ENCODE assay signal across 19 cellular contexts in the genomic region with DNA sequence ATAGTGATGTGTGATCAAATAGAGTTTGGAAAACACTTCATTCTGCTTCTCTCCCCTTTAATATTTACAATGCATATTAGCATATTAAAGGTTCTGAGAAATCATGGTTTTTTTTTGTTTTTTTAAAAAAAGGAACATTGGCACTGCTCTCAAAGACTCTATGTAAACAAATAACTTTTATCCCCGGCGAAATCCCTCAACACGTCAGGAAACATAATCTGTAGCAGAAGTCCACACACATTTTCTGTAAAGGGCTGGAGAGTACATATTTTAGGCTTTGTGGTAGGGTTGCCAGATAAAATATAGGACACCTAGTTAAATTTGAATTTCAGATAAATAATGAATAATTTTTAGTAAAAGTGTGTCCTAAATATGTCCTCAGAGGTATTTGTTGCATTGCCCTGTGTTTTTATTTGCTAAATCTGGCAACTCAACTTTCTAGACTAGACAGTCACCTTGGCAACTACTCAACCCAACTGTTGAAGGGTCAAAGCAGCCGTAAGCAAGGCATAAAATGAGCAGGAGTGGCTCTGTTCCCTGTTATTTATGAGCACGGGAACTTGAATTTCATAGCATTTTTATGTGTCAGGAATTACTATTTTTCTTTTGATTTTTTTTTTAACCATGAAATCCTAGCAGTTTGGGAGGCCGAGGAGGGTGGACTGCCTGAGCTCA. TPM values are rescaled to one million over a fixed set of nuclear protein-coding genes. Genes with fewer than 3 reads are reported as not detected.
DNase-seq lines count a peak whose midpoint lies in the region; ATAC-seq and TF ChIP-seq lines count a peak whose summit lies in the region.
"Had no signal": no experiment of that assay in that cellular context is flagged by ENCODE, and none has a peak within 500 bp of the region (broad histone marks: within the 10 kb centered on the region; RNA-seq: fewer than 3 reads in every experiment).

No MANE protein-coding gene starts in this region.

- DNase-seq in amniotic epithelial cell (ENCODE audit: low read depth) (peak; percentile 20), transverse colon (no peak), H4 (ENCODE audit: low spot score) (no peak)
- DNase-seq: activated CD4-positive, alpha-beta T cell treated with anti-CD3 and anti-CD28 coated beads, Interleukin-2, amount 10 ng/mL, durations not matched to agents 7 days and 5 days; hypothalamus; naive thymus-derived CD4-positive, alpha-beta T cell; NCI-H1694 treated with DMSO at 0.1 percent for 48 hours; NCI-H446; NK-92 treated with Interleukin-12 subunit alpha and Interleukin-12 subunit beta, amount 100 ng/mL, for 24 hours; pancreas; stimulated activated naive CD4-positive, alpha-beta T cell treated with Interleukin-2 at 50 U/mL for 16 hours had no signal

- peak overlapping the region; percentile 91 for H3K27ac ChIP-seq in HUES48 (ENCODE audit: low read depth, low read length)
- peak overlapping the region; percentile 23 for H3K27ac ChIP-seq in iPS-20b (ENCODE audit: low read length)
- peak overlapping the region in 3 of 4 donors; percentile 15 to 50 (median 47) for H3K27ac ChIP-seq in transverse colon
- H3K27ac ChIP-seq: pancreas, SJSA1 had no signal

- H3K4me1 ChIP-seq in HUES48 (ENCODE audit: control insufficient read depth, insufficient read depth, low read length) (peaks cover 33% of the 10 kb centered on the region), iPS-20b (ENCODE audit: insufficient read depth, low read length) (peaks cover 19% of the 10 kb centered on the region), transverse colon (peaks cover 0 to 4% (median 0%) of the 10 kb centered on the region in 4 donors)
- H3K4me1 ChIP-seq: pancreas had no signal

- no peak for ATAC-seq in HG02798 (IDR thresholded peaks at IDR 0.05; ENCODE audit: poor library complexity, unreplicated experiment)
- no peak for ATAC-seq in GM21360 (IDR thresholded peaks at IDR 0.05; ENCODE audit: unreplicated experiment)
- ATAC-seq: naive thymus-derived CD4-positive, alpha-beta T cell; Panc1; pancreas had no signal

- in situ Hi-C loops in transverse colon (cut with MboI; ENCODE audit: low pct_ligation_motif_present in 1 of 4, low pct_unique_long_range_greater_than_20kb in 1 of 4, low sequenced_read_pairs in 3 of 4) = no loop called here

- H3K9me3 ChIP-seq in HUES48 (ENCODE audit: control insufficient read depth, insufficient read depth, low read length) (no peaks in the 10 kb centered on the region), iPS-20b (ENCODE audit: insufficient read depth, low read depth, low read length) (no peaks in the 10 kb centered on the region), transverse colon (no peaks in the 10 kb centered on the region)
- H3K9me3 ChIP-seq: pancreas, SJSA1 had no signal

- WGBS in transverse colon (ENCODE audit: low coverage in 1 of 2), 2 donors = 65% methylated on average over 6 of the region's 6 CpGs

- no peaks in the 10 kb centered on the region for H3K36me3 ChIP-seq in HUES48 (ENCODE audit: control insufficient read depth, insufficient read depth, low read length)
- H3K36me3 ChIP-seq in iPS-20b (ENCODE audit: insufficient read depth, low read depth, low read length) = no peaks in the 10 kb centered on the region
- no peaks in the 10 kb centered on the region for H3K36me3 ChIP-seq in transverse colon
- H3K36me3 ChIP-seq: pancreas, SJSA1 had no signal

- intact Hi-C loops in transverse colon (cut with DNase I; ENCODE audit: low total_unique reads) = no loop called here

- no peak overlapping the region for H3K9ac ChIP-seq in HUES48 (ENCODE audit: low read depth, low read length)
- no peak overlapping the region; the same call in 1 of the 2 replicates for H3K9ac ChIP-seq in iPS-20b (ENCODE audit: low read depth, low read length)

- H3K27me3 ChIP-seq in HUES48 (ENCODE audit: control insufficient read depth, insufficient read depth, low read length) (no peaks in the 10 kb centered on the region), iPS-20b (ENCODE audit: insufficient read depth, low read length) (no peaks in the 10 kb centered on the region), transverse colon (no peaks in the 10 kb centered on the region)
- H3K27me3 ChIP-seq: SJSA1 had no signal

- H3K4me3 ChIP-seq in HUES48 (ENCODE audit: low read depth, low read length) (no peak overlapping the region), iPS-20b (ENCODE audit: low read length) (peak overlapping the region; percentile 7; the same call in 1 of the 2 replicates), transverse colon (no peak overlapping the region)
- H3K4me3 ChIP-seq: pancreas, SJSA1 had no signal

- no peak for TF ChIP-seq CTCF in transverse colon (IDR thresholded peaks at IDR 0.05)

- no peak for TF ChIP-seq POLR2A in transverse colon (IDR thresholded peaks at IDR 0.05)

- TF ChIP-seq EP300 in transverse colon (IDR thresholded peaks at IDR 0.05; ENCODE audit: low read depth) = no peak

RNA-seq across cellular contexts. Expression of a gene that starts 8.5 kb away (rescaled TPM):
- total RNA-seq in transverse colon = not detected
- total RNA-seq in H4 (2014; rRNA removed; shearing (Covaris generic)) = not detected in 2 replicates
- total RNA-seq: activated CD4-positive, alpha-beta T cell treated with anti-CD3 and anti-CD28 coated beads, Interleukin-2, amount 10 ng/mL, durations not matched to agents 7 days and 5 days; activated T-helper 17 cell treated with anti-CD3 and anti-CD28 coated beads, Interleukin-2, amount 50 U/mL, for 72 hours; naive thymus-derived CD4-positive, alpha-beta T cell; SJSA1; T-helper 1 cell treated with Interleukin-12 subunit alpha and Interleukin-12 subunit beta and Interleukin-4 antibody, amounts not matched to agents 30 ng/mL and 1 ng/mL, for 36 hours had no signal

Comparison
In these comparisons a context has a peak if more than half of its experiments do, and no peak if none do; other contexts are left out.
1. H3K27ac ChIP-seq: peak in every context shown above with its lines; median percentile 91 in HUES48; 47 in transverse colon; 23 in iPS-20b.